Comparison of ENCODE assay signal across 21 cellular contexts in genomic region chr2:171172980-171173542, GRCh38. TPM values are rescaled to one million over a fixed set of nuclear protein-coding genes. Genes with fewer than 3 reads are reported as not detected.
DNase-seq lines count a peak whose midpoint lies in the region; ATAC-seq and TF ChIP-seq lines count a peak whose summit lies in the region.
"Had no signal": no experiment of that assay in that cellular context is flagged by ENCODE, and none has a peak within 500 bp of the region (broad histone marks: within the 10 kb centered on the region; RNA-seq: fewer than 3 reads in every experiment).

No MANE protein-coding gene starts in this region.

- intact Hi-C loops in activated CD4-positive, alpha-beta T cell treated with anti-CD3 and anti-CD28 coated beads for 36 hours (cut with DNase I, micrococcal nuclease): loop anchor here (1.0 kb wide), 2 partner anchors 10 to 146 kb away; no protein-coding TSS in a partner anchor

- POLR2A ChIA-PET in activated CD4-positive, alpha-beta T cell treated with anti-CD3 and anti-CD28 coated beads for 36 hours (lab: Charles Lee): interaction anchor here (1.2 kb wide), 1 partner anchor 145 kb away, joined by 4 read pairs; no protein-coding TSS in a partner anchor

- H3K4me1 Mint-ChIP-seq in activated CD4-positive, alpha-beta T cell treated with anti-CD3 and anti-CD28 coated beads for 36 hours: peaks cover 14% of the 10 kb centered on the region
- H3K4me1 Mint-ChIP-seq in activated T-helper 17 cell treated with anti-CD3 and anti-CD28 coated beads, Interleukin-2, amount 50 U/mL, for 72 hours: peaks cover 5% of the 10 kb centered on the region
- H3K4me1 Mint-ChIP-seq: activated naive CD4-positive, alpha-beta T cell treated with anti-CD3 and anti-CD28 coated beads, Interleukin-2, amount 50 U/mL, for 24 hours; brain; nephron progenitor cell had no signal

- H3K4me3 ChIP-seq in AG10803 (ENCODE audit: low read length) (no peak overlapping the region), fibroblast of villous mesenchyme (ENCODE audit: low read depth, low read length) (no peak overlapping the region)
- H3K4me3 ChIP-seq: A549; BLaER1 treated with 17β-estradiol and CSF1 and Interleukin-3, amounts not matched to agents 10 nM and 100 nM; prostate gland; skin epidermis had no signal

- DNase-seq in activated CD4-positive, alpha-beta T cell treated with anti-CD3 and anti-CD28 coated beads for 36 hours: peak; percentile 57
- no peak for DNase-seq in activated CD4-positive, alpha-beta T cell treated with anti-CD3 and anti-CD28 coated beads for 4 hours
- DNase-seq in AG10803 (ENCODE audit: low read depth) (peak; percentile 15), fibroblast of villous mesenchyme (ENCODE audit: low read depth) (peak; percentile 21), GM13977 (ENCODE audit: low spot score) (no peak)
- DNase-seq: GDM1; H7; NCI-H146; NCI-H748 treated with DMSO at 0.1 percent for 48 hours; nephron progenitor cell; PC-3; stimulated activated CD4-positive, alpha-beta T cell treated with anti-CD3 and anti-CD28 coated beads, Interleukin-4, amount 100 ng/mL, for 4 hours had no signal

- no peaks in the 10 kb centered on the region for H3K36me3 Mint-ChIP-seq in activated CD4-positive, alpha-beta T cell treated with anti-CD3 and anti-CD28 coated beads for 36 hours (ENCODE audit: low read depth)
- no peaks in the 10 kb centered on the region for H3K36me3 Mint-ChIP-seq in activated T-helper 17 cell treated with anti-CD3 and anti-CD28 coated beads, Interleukin-2, amount 50 U/mL, for 72 hours (ENCODE audit: low read depth)
- H3K36me3 Mint-ChIP-seq: activated naive CD4-positive, alpha-beta T cell treated with anti-CD3 and anti-CD28 coated beads, Interleukin-2, amount 50 U/mL, for 24 hours; brain had no signal

- no peak for TF ChIP-seq CTCF in AG10803 (conservative IDR thresholded peaks at IDR 0.05; ENCODE audit: low read length)
- no peak for TF ChIP-seq CTCF in fibroblast of villous mesenchyme (IDR thresholded peaks at IDR 0.05; ENCODE audit: insufficient read depth, low read depth, low read length)
- TF ChIP-seq CTCF in GM13977 (IDR thresholded peaks at IDR 0.05; ENCODE audit: extremely low read depth, insufficient read depth, missing control alignments): no peak

- H3K27me3 Mint-ChIP-seq in activated CD4-positive, alpha-beta T cell treated with anti-CD3 and anti-CD28 coated beads for 36 hours: no peaks in the 10 kb centered on the region
- H3K27me3 Mint-ChIP-seq in activated T-helper 17 cell treated with anti-CD3 and anti-CD28 coated beads, Interleukin-2, amount 50 U/mL, for 72 hours: no peaks in the 10 kb centered on the region
- H3K27me3 Mint-ChIP-seq: activated naive CD4-positive, alpha-beta T cell treated with anti-CD3 and anti-CD28 coated beads, Interleukin-2, amount 50 U/mL, for 24 hours had no signal

- in situ Hi-C loops in GM13977 (cut with MboI; ENCODE audit: low pct_unique_long_range_greater_than_20kb, low sequenced_read_pairs, unreplicated experiment): no loop called here

- no peak overlapping the region for H3K27ac Mint-ChIP-seq in activated CD4-positive, alpha-beta T cell treated with anti-CD3 and anti-CD28 coated beads for 36 hours
- peak overlapping the region; percentile 69 for H3K27ac Mint-ChIP-seq in activated T-helper 17 cell treated with anti-CD3 and anti-CD28 coated beads, Interleukin-2, amount 50 U/mL, for 72 hours
- H3K27ac Mint-ChIP-seq: activated naive CD4-positive, alpha-beta T cell treated with anti-CD3 and anti-CD28 coated beads, Interleukin-2, amount 50 U/mL, for 24 hours; brain; nephron progenitor cell had no signal

- peak; percentile 97 for ATAC-seq in activated CD4-positive, alpha-beta T cell treated with anti-CD3 and anti-CD28 coated beads for 36 hours
- ATAC-seq in activated T-helper 17 cell treated with anti-CD3 and anti-CD28 coated beads, Interleukin-2, amount 50 U/mL, for 72 hours (replicated peaks): peak; percentile 99
- no peak for ATAC-seq in GM21390 (IDR thresholded peaks at IDR 0.05; ENCODE audit: unreplicated experiment)
- ATAC-seq in GM19351 (IDR thresholded peaks at IDR 0.05; ENCODE audit: unreplicated experiment): no peak
- ATAC-seq: A549 had no signal

- H3K9me3 Mint-ChIP-seq in activated CD4-positive, alpha-beta T cell treated with anti-CD3 and anti-CD28 coated beads for 36 hours (ENCODE audit: low read depth): peaks cover 5% of the 10 kb centered on the region
- no peaks in the 10 kb centered on the region for H3K9me3 Mint-ChIP-seq in activated T-helper 17 cell treated with anti-CD3 and anti-CD28 coated beads, Interleukin-2, amount 50 U/mL, for 72 hours
- H3K9me3 Mint-ChIP-seq: activated naive CD4-positive, alpha-beta T cell treated with anti-CD3 and anti-CD28 coated beads, Interleukin-2, amount 50 U/mL, for 24 hours; nephron progenitor cell had no signal

- CTCF ChIA-PET in activated CD4-positive, alpha-beta T cell treated with anti-CD3 and anti-CD28 coated beads for 36 hours (lab: Charles Lee): no interaction called here

- no peak overlapping the region for H3K4me3 Mint-ChIP-seq in activated CD4-positive, alpha-beta T cell treated with anti-CD3 and anti-CD28 coated beads for 36 hours
- no peak overlapping the region for H3K4me3 Mint-ChIP-seq in activated T-helper 17 cell treated with anti-CD3 and anti-CD28 coated beads, Interleukin-2, amount 50 U/mL, for 72 hours
- H3K4me3 Mint-ChIP-seq: activated naive CD4-positive, alpha-beta T cell treated with anti-CD3 and anti-CD28 coated beads, Interleukin-2, amount 50 U/mL, for 24 hours; brain; nephron progenitor cell had no signal

RNA-seq across cellular contexts. Expression of gene TLK1, which starts 12.4 kb away (rescaled TPM):
- 10 to 100 TPM; 71.8 to 83.7 TPM for total RNA-seq in activated CD4-positive, alpha-beta T cell treated with anti-CD3 and anti-CD28 coated beads for 36 hours
- total RNA-seq in activated T-helper 17 cell treated with anti-CD3 and anti-CD28 coated beads, Interleukin-2, amount 50 U/mL, for 72 hours: 10 to 100 TPM; 54.5 to 64.0 TPM
- total RNA-seq in fibroblast of villous mesenchyme: 13.2 and 17.3 TPM in 2 replicates

Comparison
In these comparisons a context has a peak if more than half of its experiments do, and no peak if none do; other contexts are left out.
1. DNase-seq: peak in activated CD4-positive, alpha-beta T cell treated with anti-CD3 and anti-CD28 coated beads for 36 hours (single experiment), AG10803 (single experiment) and fibroblast of villous mesenchyme (single experiment); none in activated CD4-positive, alpha-beta T cell treated with anti-CD3 and anti-CD28 coated beads for 4 hours (0 of 2) and GM13977 (single experiment).
2. ATAC-seq: peak in activated CD4-positive, alpha-beta T cell treated with anti-CD3 and anti-CD28 coated beads for 36 hours (single experiment) and activated T-helper 17 cell treated with anti-CD3 and anti-CD28 coated beads, Interleukin-2, amount 50 U/mL, for 72 hours (single experiment); none in GM21390 (single experiment) and GM19351 (single experiment).